8 cellular contexts compared by ENCODE assay signal in the genomic region with DNA sequence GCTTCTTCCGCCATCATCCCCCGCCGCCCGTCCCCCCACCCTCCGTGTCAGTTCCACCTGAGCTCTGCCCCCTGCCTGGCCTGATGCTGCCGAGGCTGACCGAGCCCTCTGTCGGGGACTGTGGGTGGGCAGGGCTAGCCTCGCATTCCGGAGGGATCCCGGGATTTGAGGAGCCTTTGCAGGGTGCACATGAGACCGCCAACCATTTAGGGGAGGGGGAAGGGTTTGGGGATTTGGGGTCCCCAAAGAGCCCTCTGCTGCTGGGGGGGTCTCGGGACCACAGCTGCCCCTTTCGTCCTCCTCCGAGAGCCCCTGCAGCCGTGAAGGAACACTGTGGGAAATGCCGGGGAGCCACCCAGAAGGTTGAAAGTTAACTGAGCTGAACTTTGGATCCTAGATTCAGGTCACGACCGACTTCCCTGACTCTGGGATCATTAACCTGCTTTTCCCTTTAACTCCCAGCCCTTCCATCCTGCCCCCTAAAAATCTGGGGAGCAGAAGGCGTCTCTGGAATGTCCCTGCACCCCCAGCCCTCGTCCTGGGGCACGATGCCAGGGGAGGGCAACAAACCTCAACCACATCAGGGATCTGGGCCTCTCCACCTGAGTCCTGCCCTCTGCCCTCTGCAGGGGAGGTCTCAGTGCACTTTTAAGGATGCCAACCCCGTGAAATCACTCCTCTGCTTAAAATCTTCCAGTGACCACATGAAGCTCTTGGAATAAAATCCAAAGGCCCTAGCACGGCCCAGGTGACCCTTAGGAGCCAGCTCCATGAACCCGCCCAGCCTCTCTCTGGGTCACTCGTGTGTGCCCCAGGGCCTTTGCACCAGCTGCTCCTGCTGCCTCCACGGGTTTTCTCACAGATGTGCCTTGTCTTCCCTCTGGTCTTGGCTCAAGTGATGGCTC.
DNase-seq lines count a peak whose midpoint lies in the region; ATAC-seq and TF ChIP-seq lines count a peak whose summit lies in the region.

No MANE protein-coding gene starts in this region.

- 38 to 55% (median 46%) methylated on average over 16 to 27 of the region's 27 CpGs for whole genome bisulfite sequencing in adrenal gland, 4 donors

- intact Hi-C loops in adrenal gland (cut with DNase I) (no loop called here), left colon (cut with DNase I, micrococcal nuclease) (no loop called here)

- TF ChIP-seq CTCF in adrenal gland (IDR thresholded peaks at IDR 0.05): no peak

- H3K9me3 Mint-ChIP-seq in stimulated activated naive CD8-positive, alpha-beta T cell treated with anti-CD3 and anti-CD28 coated beads, Interleukin-15, Interleukin-2, amounts not matched to agents 100 ng/mL and 50 ng/mL, for 24 hours: no peaks in the 10 kb centered on the region

- no peaks in the 10 kb centered on the region for H3K27me3 Mint-ChIP-seq in stimulated activated naive CD8-positive, alpha-beta T cell treated with anti-CD3 and anti-CD28 coated beads, Interleukin-15, Interleukin-2, amounts not matched to agents 100 ng/mL and 50 ng/mL, for 24 hours

- H3K9me3 ChIP-seq in adrenal gland (replicated peaks in 1 of 3): no peaks in the 10 kb centered on the region

- peak; percentile 56 for ATAC-seq in left colon
- no peak for ATAC-seq in HG03354 (IDR thresholded peaks at IDR 0.05; ENCODE audit: poor library complexity, severe bottlenecking, unreplicated experiment)
- ATAC-seq in GM21367 (IDR thresholded peaks at IDR 0.05; ENCODE audit: unreplicated experiment): no peak
- ATAC-seq in HG03196 (IDR thresholded peaks at IDR 0.05; ENCODE audit: unreplicated experiment): no peak

- peaks cover 42% of the 10 kb centered on the region for H3K4me1 Mint-ChIP-seq in stimulated activated naive CD8-positive, alpha-beta T cell treated with anti-CD3 and anti-CD28 coated beads, Interleukin-15, Interleukin-2, amounts not matched to agents 100 ng/mL and 50 ng/mL, for 24 hours (ENCODE audit: low read depth)

- no peak overlapping the region for H3K27ac Mint-ChIP-seq in stimulated activated naive CD8-positive, alpha-beta T cell treated with anti-CD3 and anti-CD28 coated beads, Interleukin-15, Interleukin-2, amounts not matched to agents 100 ng/mL and 50 ng/mL, for 24 hours

- peak overlapping the region; percentile 94 to 100 (median 98) for H3K27ac ChIP-seq in adrenal gland

- H3K4me3 Mint-ChIP-seq in stimulated activated naive CD8-positive, alpha-beta T cell treated with anti-CD3 and anti-CD28 coated beads, Interleukin-15, Interleukin-2, amounts not matched to agents 100 ng/mL and 50 ng/mL, for 24 hours: peak overlapping the region; percentile 43

- peak overlapping the region in 2 of 4 donors; percentile 64 to 75 for H3K4me3 ChIP-seq in adrenal gland

- peaks cover 7% of the 10 kb centered on the region for H3K36me3 Mint-ChIP-seq in stimulated activated naive CD8-positive, alpha-beta T cell treated with anti-CD3 and anti-CD28 coated beads, Interleukin-15, Interleukin-2, amounts not matched to agents 100 ng/mL and 50 ng/mL, for 24 hours (ENCODE audit: low read depth)

- DNase-seq in HK-2 (ENCODE audit: unreplicated experiment): peak; percentile 63
- no peak for DNase-seq in adrenal gland
- DNase-seq in left colon: peak in 1 of 2 donors; percentile 57
- no peak for DNase-seq in NCI-H748 treated with DMSO at 0.1 percent for 48 hours (lab: John Stamatoyannopoulos, UW)

- peaks cover 62 to 89% of the 10 kb centered on the region in 2 donors for H3K4me1 ChIP-seq in adrenal gland (replicated peaks in 1 of 2)

- no peak for TF ChIP-seq POLR2A in adrenal gland (IDR thresholded peaks at IDR 0.05)

- peaks cover 0 to 21% of the 10 kb centered on the region in 2 donors for H3K36me3 ChIP-seq in adrenal gland (replicated peaks in 1 of 2)

- no peaks in the 10 kb centered on the region for H3K27me3 ChIP-seq in adrenal gland
